16 cellular contexts compared by ENCODE assay signal in the genomic region with DNA sequence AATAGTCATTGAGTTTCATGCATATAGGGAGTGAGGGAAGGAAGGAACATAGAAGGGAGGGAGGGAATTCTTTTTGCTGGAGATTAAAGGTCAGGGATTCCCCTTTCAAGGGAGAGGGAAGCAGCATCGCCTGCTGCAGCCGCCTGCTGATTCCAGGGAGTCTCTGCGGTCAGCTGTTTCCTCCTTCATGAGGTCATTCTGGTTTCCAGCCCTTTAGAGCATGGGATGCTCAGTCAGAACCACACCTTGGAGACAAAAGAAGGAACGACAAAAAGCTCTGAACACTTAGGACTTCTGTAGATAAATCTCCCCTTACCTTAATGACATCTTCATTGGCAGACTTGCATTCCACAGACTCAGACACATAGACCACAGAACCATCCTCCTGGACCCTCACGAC.
DNase-seq lines count a peak whose midpoint lies in the region; ATAC-seq and TF ChIP-seq lines count a peak whose summit lies in the region.
"Had no signal": no experiment of that assay in that cellular context is flagged by ENCODE, and none has a peak within 500 bp of the region (broad histone marks: within the 10 kb centered on the region; RNA-seq: fewer than 3 reads in every experiment).

No MANE protein-coding gene starts in this region.

- H3K9me2 ChIP-seq in GM23248 (ENCODE audit: insufficient read depth): no peaks in the 10 kb centered on the region

- ATAC-seq in natural killer cell treated with Interleukin-12 subunit alpha and Interleukin-12 subunit beta and Interleukin-15 and Interleukin-18, amount 100 ng/mL, for 72 hours: no peak
- ATAC-seq: GM12878 had no signal

- H3K36me3 ChIP-seq in GM23248 (ENCODE audit: low read depth): no peaks in the 10 kb centered on the region
- H3K36me3 ChIP-seq: SJSA1 had no signal

- H3K27ac Mint-ChIP-seq in natural killer cell treated with Interleukin-12 subunit alpha and Interleukin-12 subunit beta and Interleukin-15 and Interleukin-18, amount 100 ng/mL, for 72 hours: no peak overlapping the region
- H3K27ac Mint-ChIP-seq: B cell; CD4-positive, alpha-beta memory T cell had no signal

- H3K36me3 Mint-ChIP-seq in natural killer cell treated with Interleukin-12 subunit alpha and Interleukin-12 subunit beta and Interleukin-15 and Interleukin-18, amount 100 ng/mL, for 72 hours: peaks cover 4% of the 10 kb centered on the region
- H3K36me3 Mint-ChIP-seq: CD4-positive, alpha-beta memory T cell had no signal

- H3K4me1 ChIP-seq in GM23248 (ENCODE audit: insufficient read depth): no peaks in the 10 kb centered on the region; the same call in 1 of the 2 replicates
- H3K4me1 ChIP-seq: SJSA1 had no signal

- no peak overlapping the region for H3K4me3 Mint-ChIP-seq in natural killer cell treated with Interleukin-12 subunit alpha and Interleukin-12 subunit beta and Interleukin-15 and Interleukin-18, amount 100 ng/mL, for 72 hours
- H3K4me3 Mint-ChIP-seq: B cell; CD4-positive, alpha-beta memory T cell had no signal

- H3F3A ChIP-seq in GM23248 (ENCODE audit: insufficient read depth): no peaks in the 10 kb centered on the region

- H3K9ac ChIP-seq in GM23248: no peak overlapping the region

- H3K9me3 ChIP-seq in GM23248 (ENCODE audit: low read depth): no peaks in the 10 kb centered on the region
- H3K9me3 ChIP-seq: SJSA1 had no signal

- H3K9me3 Mint-ChIP-seq in natural killer cell treated with Interleukin-12 subunit alpha and Interleukin-12 subunit beta and Interleukin-15 and Interleukin-18, amount 100 ng/mL, for 72 hours: peaks cover 7% of the 10 kb centered on the region

- in situ Hi-C loops in GM23248 (cut with MboI): no loop called here

- H2AFZ ChIP-seq in GM23248: no peak overlapping the region

- H3K4me3 ChIP-seq in GM23248: no peak overlapping the region
- no peak overlapping the region for H3K4me3 ChIP-seq in fibroblast of mammary gland (ENCODE audit: control insufficient read depth, low read depth, low read length)
- H3K4me3 ChIP-seq: GM12878, SJSA1 had no signal

- H3K79me2 ChIP-seq in GM23248 (ENCODE audit: insufficient read depth): no peaks in the 10 kb centered on the region

- peaks cover 0 to 20% of the 10 kb centered on the region in 2 donors for H3K27me3 Mint-ChIP-seq in natural killer cell treated with Interleukin-12 subunit alpha and Interleukin-12 subunit beta and Interleukin-15 and Interleukin-18, amount 100 ng/mL, for 72 hours
- H3K27me3 Mint-ChIP-seq: B cell had no signal

- no peak overlapping the region for H3K27ac ChIP-seq in GM23248
- H3K27ac ChIP-seq: SJSA1 had no signal

- no peaks in the 10 kb centered on the region for H3K4me1 Mint-ChIP-seq in natural killer cell treated with Interleukin-12 subunit alpha and Interleukin-12 subunit beta and Interleukin-15 and Interleukin-18, amount 100 ng/mL, for 72 hours (ENCODE audit: low read depth in 2 of 2)
- H3K4me1 Mint-ChIP-seq: B cell; CD4-positive, alpha-beta memory T cell had no signal

- no peaks in the 10 kb centered on the region for H4K20me1 ChIP-seq in GM23248 (ENCODE audit: insufficient read depth)

- DNase-seq in GM23248: peak; percentile 41
- peak; percentile 67 for DNase-seq in RPMI7951 (ENCODE audit: low read depth)
- DNase-seq in fibroblast of mammary gland (ENCODE audit: low read depth): peak; percentile 18
- DNase-seq in smooth muscle cell of the brain vasculature (ENCODE audit: low read depth, low spot score): peak; percentile 40
- no peak for DNase-seq in hepatic stellate cell (ENCODE audit: low spot score)
- no peak for DNase-seq in globus pallidus (ENCODE audit: low spot score)
- DNase-seq in natural killer cell treated with Interleukin-12 subunit alpha and Interleukin-12 subunit beta and Interleukin-15 and Interleukin-18, amount 100 ng/mL, for 72 hours (ENCODE audit: low spot score): no peak
- DNase-seq: CD4-positive, alpha-beta memory T cell; IMR-90; NCI-H1048; NCI-H2107; NCI-H226; NCI-H526 had no signal

- no peak overlapping the region for H3K4me2 ChIP-seq in GM23248 (ENCODE audit: unreplicated experiment)

- TF ChIP-seq CTCF in fibroblast of mammary gland (conservative IDR thresholded peaks at IDR 0.05; ENCODE audit: control insufficient read depth, insufficient read depth, low read depth, low read length): no peak

- 41 to 56% methylated on average over 5 of the region's 5 CpGs for WGBS in GM23248 (ENCODE audit: low coverage in 1 of 2, low lambda C conversion rate in 2 of 2, missing lambda C conversion rate in 2 of 2), 2 experiments

- 0 out of 2 replicates have a peak, but pooled peaks cover 4% of the 10 kb centered on the region for H3K27me3 ChIP-seq in GM23248 (replicated peaks; ENCODE audit: insufficient read depth)
- H3K27me3 ChIP-seq: SJSA1 had no signal

Comparison
In these comparisons a context has a peak if more than half of its experiments do, and no peak if none do; other contexts are left out.
1. DNase-seq: peak in GM23248 (single experiment), RPMI7951 (single experiment), fibroblast of mammary gland (single experiment) and smooth muscle cell of the brain vasculature (single experiment); none in hepatic stellate cell (single experiment), globus pallidus (single experiment) and natural killer cell treated with Interleukin-12 subunit alpha and Interleukin-12 subunit beta and Interleukin-15 and Interleukin-18, amount 100 ng/mL, for 72 hours (single experiment).